In the genomic region with DNA sequence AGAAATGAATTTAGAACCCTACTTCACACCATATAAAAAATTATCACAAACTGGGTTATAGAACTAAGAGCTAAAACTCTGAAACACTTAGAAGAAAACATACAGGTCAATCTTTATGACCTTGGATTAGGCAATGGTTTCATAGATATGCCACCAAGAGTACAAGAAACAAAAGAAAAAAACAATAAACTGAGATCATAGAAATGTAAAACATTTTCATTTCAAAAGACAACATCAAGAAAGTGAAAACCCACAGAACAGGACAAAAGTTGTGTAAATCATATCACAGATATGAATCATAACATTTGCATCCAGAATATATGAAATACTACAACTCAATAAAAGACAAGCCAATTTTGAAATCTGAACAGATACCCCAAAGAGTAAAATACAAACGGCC, we compare ENCODE assay signal across 20 cellular contexts.
DNase-seq lines count a peak whose midpoint lies in the region; ATAC-seq and TF ChIP-seq lines count a peak whose summit lies in the region.
"Had no signal": no experiment of that assay in that cellular context is flagged by ENCODE, and none has a peak within 500 bp of the region (broad histone marks: within the 10 kb centered on the region; RNA-seq: fewer than 3 reads in every experiment).

No MANE protein-coding gene starts in this region.

- peak overlapping the region; percentile 11 for H3K4me3 ChIP-seq in CD4-positive, CD25-positive, alpha-beta regulatory T cell (ENCODE audit: low read depth, low read length)
- no peak overlapping the region for H3K4me3 ChIP-seq in CD8-positive, alpha-beta T cell (ENCODE audit: low read depth, low read length)
- H3K4me3 ChIP-seq in fibroblast of villous mesenchyme (ENCODE audit: low read depth, low read length) = no peak overlapping the region
- no peak overlapping the region for H3K4me3 ChIP-seq in A673 (ENCODE audit: low read depth, low read length, poor library complexity, severe bottlenecking)
- H3K4me3 ChIP-seq in dorsolateral prefrontal cortex = no peak overlapping the region
- H3K4me3 ChIP-seq: neural progenitor cell, psoas muscle had no signal

- no peak overlapping the region for H3K27ac ChIP-seq in CD4-positive, CD25-positive, alpha-beta regulatory T cell (ENCODE audit: insufficient read depth, low read length, poor library complexity, severe bottlenecking)
- no peak overlapping the region for H3K27ac ChIP-seq in CD8-positive, alpha-beta T cell (ENCODE audit: low read depth, low read length)
- no peak overlapping the region for H3K27ac ChIP-seq in A673 (ENCODE audit: low read depth, low read length, poor library complexity, severe bottlenecking)
- H3K27ac ChIP-seq in dorsolateral prefrontal cortex = peak overlapping the region in 3 of 59 donors; percentile 3 to 14 (median 13)
- H3K27ac ChIP-seq: neural progenitor cell had no signal

- no peaks in the 10 kb centered on the region for H3K27me3 Mint-ChIP-seq in CD4-positive, CD25-positive, alpha-beta regulatory T cell
- no peaks in the 10 kb centered on the region for H3K27me3 Mint-ChIP-seq in CD8-positive, alpha-beta T cell (ENCODE audit: low read depth)
- H3K27me3 Mint-ChIP-seq in activated naive CD8-positive, alpha-beta T cell treated with anti-CD3 and anti-CD28 coated beads for 36 hours = no peaks in the 10 kb centered on the region
- H3K27me3 Mint-ChIP-seq: activated naive CD8-positive, alpha-beta T cell treated with anti-CD3 and anti-CD28 coated beads, Interleukin-2, amount 10 ng/mL, durations not matched to agents 7 days and 5 days; B cell; dendritic cell treated with granulocyte-macrophage colony-stimulating factor and Interleukin-4, amounts not matched to agents 40 ng/mL and 50 ng/mL, for 4 days had no signal

- H3K36me3 Mint-ChIP-seq in CD4-positive, CD25-positive, alpha-beta regulatory T cell = peaks cover 13% of the 10 kb centered on the region
- H3K36me3 Mint-ChIP-seq in CD8-positive, alpha-beta T cell = peaks cover 23% of the 10 kb centered on the region
- H3K36me3 Mint-ChIP-seq in activated naive CD8-positive, alpha-beta T cell treated with anti-CD3 and anti-CD28 coated beads for 36 hours = peaks cover 65% of the 10 kb centered on the region

- H3K27me3 ChIP-seq in CD4-positive, CD25-positive, alpha-beta regulatory T cell (ENCODE audit: control insufficient read depth, insufficient read depth, low read length) = no peaks in the 10 kb centered on the region
- H3K27me3 ChIP-seq in CD8-positive, alpha-beta T cell (ENCODE audit: insufficient read depth, low read length) = no peaks in the 10 kb centered on the region
- H3K27me3 ChIP-seq in A673 (replicated peaks; ENCODE audit: insufficient read depth, low read depth, low read length, poor library complexity) (no peaks in the 10 kb centered on the region), dorsolateral prefrontal cortex (no peaks in the 10 kb centered on the region)
- H3K27me3 ChIP-seq: neural progenitor cell had no signal

- H3K36me3 ChIP-seq in CD4-positive, CD25-positive, alpha-beta regulatory T cell (ENCODE audit: control insufficient read depth, insufficient read depth, low read length) = no peaks in the 10 kb centered on the region
- H3K36me3 ChIP-seq in CD8-positive, alpha-beta T cell (ENCODE audit: insufficient read depth, low read length) = no peaks in the 10 kb centered on the region
- H3K36me3 ChIP-seq in A673 (ENCODE audit: insufficient read depth, low read length, poor library complexity, severe bottlenecking) = peaks cover 4% of the 10 kb centered on the region
- H3K36me3 ChIP-seq: neural progenitor cell had no signal

- H3K9me3 ChIP-seq in CD4-positive, CD25-positive, alpha-beta regulatory T cell (ENCODE audit: control insufficient read depth in 2 of 2, low read length in 2 of 2) = peaks cover 0 to 2% of the 10 kb centered on the region in 2 experiments
- H3K9me3 ChIP-seq in CD8-positive, alpha-beta T cell (ENCODE audit: low read length) = no peaks in the 10 kb centered on the region
- no peaks in the 10 kb centered on the region for H3K9me3 ChIP-seq in A673 (ENCODE audit: low read depth, low read length, poor library complexity, severe bottlenecking)
- H3K9me3 ChIP-seq: psoas muscle had no signal

- peaks cover 31% of the 10 kb centered on the region for H3K4me1 ChIP-seq in CD4-positive, CD25-positive, alpha-beta regulatory T cell (ENCODE audit: control insufficient read depth, insufficient read depth, low read length, poor library complexity, severe bottlenecking)
- peaks cover 13% of the 10 kb centered on the region for H3K4me1 ChIP-seq in CD8-positive, alpha-beta T cell (ENCODE audit: insufficient read depth, low read length)
- H3K4me1 ChIP-seq in A673 (ENCODE audit: insufficient read depth, low read length, poor library complexity, severe bottlenecking) = peaks cover 46% of the 10 kb centered on the region

- no peak for ATAC-seq in CD4-positive, CD25-positive, alpha-beta regulatory T cell (ENCODE audit: low read depth in 2 of 2)
- ATAC-seq in CD8-positive, alpha-beta T cell = no peak
- no peak for ATAC-seq in GM18867 (IDR thresholded peaks at IDR 0.05; ENCODE audit: unreplicated experiment)
- ATAC-seq: PC-3, psoas muscle had no signal

- H3K4me1 Mint-ChIP-seq in CD4-positive, CD25-positive, alpha-beta regulatory T cell = peaks cover 66 to 88% (median 77%) of the 10 kb centered on the region in 4 donors
- H3K4me1 Mint-ChIP-seq in CD8-positive, alpha-beta T cell (ENCODE audit: low read depth) = peaks cover 88% of the 10 kb centered on the region
- H3K4me1 Mint-ChIP-seq in activated naive CD8-positive, alpha-beta T cell treated with anti-CD3 and anti-CD28 coated beads for 36 hours = peaks cover 74% of the 10 kb centered on the region
- H3K4me1 Mint-ChIP-seq: neural progenitor cell had no signal

- BruUV-seq in A673 (replicated peaks; lab: Mats Ljungman, UMichigan) = no TSS peak

- no peak for TF ChIP-seq CTCF in CD8-positive, alpha-beta T cell (IDR thresholded peaks at IDR 0.05)
- TF ChIP-seq CTCF in fibroblast of villous mesenchyme (IDR thresholded peaks at IDR 0.05; ENCODE audit: insufficient read depth, low read depth, low read length) = no peak
- TF ChIP-seq CTCF in A673 (conservative IDR thresholded peaks at IDR 0.05; ENCODE audit: low read depth, low read length) = no peak
- TF ChIP-seq CTCF in dorsolateral prefrontal cortex (IDR thresholded peaks at IDR 0.05 in 54 of 56, conservative IDR thresholded peaks at IDR 0.05 in 2 of 56; ENCODE audit: low read depth in 1 of 56, partially characterized antibody in 56 of 56) = no peak

- no peak for DNase-seq in CD4-positive, CD25-positive, alpha-beta regulatory T cell
- DNase-seq in CD8-positive, alpha-beta T cell = no peak
- DNase-seq in activated naive CD8-positive, alpha-beta T cell treated with anti-CD3 and anti-CD28 coated beads for 36 hours = no peak
- DNase-seq in fibroblast of villous mesenchyme (ENCODE audit: low read depth) (peak; percentile 21), superior temporal gyrus (ENCODE audit: extremely low spot score) (no peak), A673 (ENCODE audit: low spot score) (no peak), dorsolateral prefrontal cortex (no peak)
- DNase-seq: activated naive CD8-positive, alpha-beta T cell treated with anti-CD3 and anti-CD28 coated beads, Interleukin-2, amount 10 ng/mL, durations not matched to agents 7 days and 5 days; erythroblast; H7; NCI-H1436; PC-3; psoas muscle; small intestine; stimulated activated CD4-positive, alpha-beta T cell treated with anti-CD3 and anti-CD28 coated beads, Interleukin-4, amount 100 ng/mL, for 1 hour; T-helper 9 cell had no signal

- H3K9me3 Mint-ChIP-seq in CD4-positive, CD25-positive, alpha-beta regulatory T cell = peaks cover 0 to 1% (median 0%) of the 10 kb centered on the region in 7 donors
- H3K9me3 Mint-ChIP-seq in CD8-positive, alpha-beta T cell = no peaks in the 10 kb centered on the region
- peaks cover 31% of the 10 kb centered on the region for H3K9me3 Mint-ChIP-seq in activated naive CD8-positive, alpha-beta T cell treated with anti-CD3 and anti-CD28 coated beads for 36 hours
- H3K9me3 Mint-ChIP-seq: dendritic cell treated with granulocyte-macrophage colony-stimulating factor and Interleukin-4, amounts not matched to agents 40 ng/mL and 50 ng/mL, for 4 days had no signal

- peak overlapping the region in 2 of 3 donors; percentile 36 to 39 for H3K27ac Mint-ChIP-seq in CD4-positive, CD25-positive, alpha-beta regulatory T cell
- peak overlapping the region; percentile 13 for H3K27ac Mint-ChIP-seq in CD8-positive, alpha-beta T cell
- peak overlapping the region; percentile 49 for H3K27ac Mint-ChIP-seq in activated naive CD8-positive, alpha-beta T cell treated with anti-CD3 and anti-CD28 coated beads for 36 hours
- H3K27ac Mint-ChIP-seq: activated naive CD8-positive, alpha-beta T cell treated with anti-CD3 and anti-CD28 coated beads, Interleukin-2, amount 10 ng/mL, durations not matched to agents 7 days and 5 days; B cell; dendritic cell treated with granulocyte-macrophage colony-stimulating factor and Interleukin-4, amounts not matched to agents 40 ng/mL and 50 ng/mL, for 4 days; neural progenitor cell had no signal

- POLR2A ChIA-PET in CD8-positive, alpha-beta T cell (lab: Charles Lee) = interaction anchor here (1.9 kb wide), 1 partner anchor 15 kb away, joined by 6 read pairs; no protein-coding TSS in a partner anchor
- POLR2A ChIA-PET in A673 (lab: Charles Lee; ENCODE audit: low non-redundant PET) = no interaction called here

- peak overlapping the region in 3 of 4 donors; percentile 4 to 64 (median 9) for H3K4me3 Mint-ChIP-seq in CD4-positive, CD25-positive, alpha-beta regulatory T cell
- no peak overlapping the region for H3K4me3 Mint-ChIP-seq in CD8-positive, alpha-beta T cell
- H3K4me3 Mint-ChIP-seq in activated naive CD8-positive, alpha-beta T cell treated with anti-CD3 and anti-CD28 coated beads for 36 hours = no peak overlapping the region
- H3K4me3 Mint-ChIP-seq: activated naive CD8-positive, alpha-beta T cell treated with anti-CD3 and anti-CD28 coated beads, Interleukin-2, amount 10 ng/mL, durations not matched to agents 7 days and 5 days; B cell; dendritic cell treated with granulocyte-macrophage colony-stimulating factor and Interleukin-4, amounts not matched to agents 40 ng/mL and 50 ng/mL, for 4 days; neural progenitor cell had no signal

- intact Hi-C loops in CD8-positive, alpha-beta T cell (cut with DNase I, micrococcal nuclease) = loop anchor here (2.0 to 5.0 kb wide), 3 partner anchors 14 to 232 kb away; a partner anchor contains a TSS
- intact Hi-C loops in A673 (cut with micrococcal nuclease; ENCODE audit: unreplicated experiment) = loop anchor here (5.0 kb wide), 1 partner anchor 67 kb away; no protein-coding TSS in a partner anchor
- intact Hi-C loops in dorsolateral prefrontal cortex (cut with DNase I) = loop anchor here in 1 of 2 donors (10.0 kb wide), 1 partner anchor 60 kb away; no protein-coding TSS in a partner anchor

- CTCF ChIA-PET in CD8-positive, alpha-beta T cell (lab: Charles Lee) = interaction anchor here (1.0 to 1.6 kb wide), 2 partner anchors 15 to 24 kb away, joined by 3 read pairs; no protein-coding TSS in a partner anchor
- CTCF ChIA-PET in A673 (lab: Charles Lee) = no interaction called here

Comparison
In these comparisons a context has a peak if more than half of its experiments do, and no peak if none do; other contexts are left out.
1. H3K4me3 Mint-ChIP-seq: peak in CD4-positive, CD25-positive, alpha-beta regulatory T cell (3 of 4); none in CD8-positive, alpha-beta T cell (single experiment) and activated naive CD8-positive, alpha-beta T cell treated with anti-CD3 and anti-CD28 coated beads for 36 hours (single experiment).
2. Peak in every context shown above with its lines, with median percentiles within 50 percentile points of each other: H3K27ac Mint-ChIP-seq.